Comparison of ENCODE assay signal across 9 cellular contexts in the genomic region with DNA sequence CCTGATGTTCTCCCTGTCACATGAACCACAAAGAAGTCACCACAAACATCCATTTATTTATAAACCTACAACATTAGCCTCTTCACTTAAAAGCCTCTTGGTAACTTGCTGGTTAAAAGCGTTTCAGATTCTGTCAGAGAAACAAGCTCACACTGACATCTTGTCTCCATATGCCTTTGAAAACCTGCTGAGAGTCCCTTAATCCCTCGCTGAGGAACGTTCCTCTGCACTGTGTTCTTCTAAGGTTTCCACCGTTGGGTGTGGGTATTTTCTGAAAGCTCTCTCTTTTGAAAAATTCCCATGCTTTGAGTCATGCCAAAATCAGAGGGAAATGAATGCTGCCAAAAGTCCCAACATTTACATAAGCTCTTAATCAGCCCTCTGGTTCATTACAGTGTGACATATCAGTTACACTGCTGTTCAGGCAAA.
DNase-seq lines count a peak whose midpoint lies in the region; ATAC-seq and TF ChIP-seq lines count a peak whose summit lies in the region.
"Had no signal": no experiment of that assay in that cellular context is flagged by ENCODE, and none has a peak within 500 bp of the region (broad histone marks: within the 10 kb centered on the region; RNA-seq: fewer than 3 reads in every experiment).

No MANE protein-coding gene starts in this region.

- peaks cover 35% of the 10 kb centered on the region for H3K4me1 ChIP-seq in fibroblast of lung (ENCODE audit: control insufficient read depth, extremely low read depth, insufficient read depth, low read length)

- H2AFZ ChIP-seq in fibroblast of lung (ENCODE audit: low read length), result peak overlapping the region; percentile 34

- H3K27ac ChIP-seq in fibroblast of lung (ENCODE audit: insufficient read depth, low read length), result peak overlapping the region; percentile 77

- no peak for TF ChIP-seq CTCF in fibroblast of lung (conservative IDR thresholded peaks at IDR 0.05 in 1 of 2, IDR thresholded peaks at IDR 0.05 in 1 of 2; ENCODE audit: low read depth in 1 of 2, low read length in 2 of 2)
- no peak for TF ChIP-seq CTCF in GM20000 (IDR thresholded peaks at IDR 0.05; ENCODE audit: extremely low read depth, missing control alignments)

- no peak overlapping the region for H3K4me3 ChIP-seq in fibroblast of lung (replicated peaks in 1 of 4; ENCODE audit: control extremely low read depth in 1 of 4, insufficient read depth in 1 of 4, low read depth in 3 of 4, low read length in 4 of 4)

- ATAC-seq in GM19463 (IDR thresholded peaks at IDR 0.05; ENCODE audit: unreplicated experiment) (peak; percentile 27), HG03045 (IDR thresholded peaks at IDR 0.05; ENCODE audit: unreplicated experiment) (no peak)

- no peak overlapping the region for H3K9ac ChIP-seq in fibroblast of lung (ENCODE audit: insufficient read depth, low read length)

- peak overlapping the region; percentile 54 for H3K4me2 ChIP-seq in fibroblast of lung (ENCODE audit: extremely low read depth, insufficient read depth, low read length)

- no peaks in the 10 kb centered on the region for H3K36me3 ChIP-seq in fibroblast of lung (ENCODE audit: control insufficient read depth, insufficient read depth, low read length)

- DNase-seq in NCI-H69 (lab: John Stamatoyannopoulos, UW), result peak; percentile 74
- DNase-seq in fibroblast of lung (ENCODE audit: low read depth in 2 of 2), result peak; percentile 85 to 97
- peak; percentile 13 for DNase-seq in pulmonary artery endothelial cell (ENCODE audit: low read depth, low spot score)
- DNase-seq in NCI-H2227 treated with DMSO at 0.1 percent for 48 hours (lab: John Stamatoyannopoulos, UW), result no peak
- no peak for DNase-seq in SK-N-DZ (ENCODE audit: low spot score)
- no peak for DNase-seq in GM20000 (ENCODE audit: low spot score)
- DNase-seq: NCI-H1105 treated with DMSO at 0.1 percent for 48 hours had no signal

- no peaks in the 10 kb centered on the region for H3K27me3 ChIP-seq in fibroblast of lung (ENCODE audit: control insufficient read depth, insufficient read depth, low read length)

- no peaks in the 10 kb centered on the region for H3K9me3 ChIP-seq in fibroblast of lung (ENCODE audit: control insufficient read depth, insufficient read depth, low read depth, low read length)

- no peaks in the 10 kb centered on the region for H3K79me2 ChIP-seq in fibroblast of lung (ENCODE audit: control insufficient read depth, insufficient read depth, low read length)

- H4K20me1 ChIP-seq in fibroblast of lung (ENCODE audit: control insufficient read depth, extremely low read depth, insufficient read depth, low read length), result no peaks in the 10 kb centered on the region

Comparison
In these comparisons a context has a peak if more than half of its experiments do, and no peak if none do; other contexts are left out.
1. DNase-seq: peak in NCI-H69 (single experiment), fibroblast of lung (2 of 2) and pulmonary artery endothelial cell (single experiment); none in NCI-H2227 treated with DMSO at 0.1 percent for 48 hours (single experiment), SK-N-DZ (single experiment) and GM20000 (single experiment).